8 cellular contexts compared by ENCODE assay signal in the genomic region with DNA sequence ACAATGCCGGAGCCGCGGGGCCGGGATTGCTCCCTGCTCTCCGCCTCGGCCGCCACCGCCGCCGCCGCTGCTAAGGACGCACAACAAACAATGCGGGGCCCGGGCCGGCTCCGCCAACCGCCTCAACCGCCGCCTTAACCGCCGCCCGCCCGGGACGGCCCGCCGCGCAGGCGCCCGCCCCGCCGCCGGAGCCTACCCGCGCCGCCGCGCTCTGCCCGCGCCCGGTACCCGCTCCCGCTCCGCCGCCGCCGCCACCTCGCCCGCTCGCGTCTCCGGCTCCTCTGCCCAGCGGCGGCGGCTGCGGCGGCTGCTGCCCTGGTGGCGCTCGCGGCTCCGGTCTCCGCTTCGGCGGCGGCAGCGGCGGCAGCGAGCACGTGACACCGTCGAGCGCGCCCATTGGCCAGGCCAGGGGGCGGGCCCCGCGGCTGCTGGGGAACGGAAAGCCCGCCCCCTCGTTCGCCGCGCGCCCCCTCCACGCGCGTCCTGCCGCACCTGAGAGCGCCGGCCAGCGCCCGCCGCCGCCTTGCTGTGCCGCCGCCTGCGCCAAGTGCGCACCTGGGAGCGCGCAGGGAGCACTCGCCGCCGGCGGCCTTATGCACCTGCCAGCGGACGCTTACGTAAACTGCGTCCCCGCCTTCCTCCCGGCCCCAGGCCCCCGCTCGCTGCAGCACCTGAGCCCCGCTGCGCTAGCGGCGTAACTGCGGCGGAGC. TPM values are rescaled to one million over a fixed set of nuclear protein-coding genes. Genes with fewer than 3 reads are reported as not detected.
A peak's percentile ranks its signal among the peaks of the same experiment; 100 is the strongest.
DNase-seq lines count a peak whose midpoint lies in the region; ATAC-seq and TF ChIP-seq lines count a peak whose summit lies in the region.

A gene (minus strand): TSS at position 347 of the 710 bp plus-strand sequence. CDS start 84,452 bp downstream, outside the sequence.

- H3K27ac ChIP-seq in ACC112 (ENCODE audit: low read depth, low read length) (no peak within 1 kb of the TSS), VCaP (peak within 1 kb of the TSS; percentile 93), mammary epithelial cell (ENCODE audit: insufficient read depth, low read depth, low read length) (no peak within 1 kb of the TSS)

- peak within 1 kb of the TSS; percentile 19 for H3K9ac ChIP-seq in mammary epithelial cell (ENCODE audit: insufficient read depth, low read length)

- 13% methylated on average over 3 of the region's 116 CpGs for WGBS in mammary epithelial cell (ENCODE audit: low coverage, missing lambda C conversion rate)

- in situ Hi-C loops in mammary epithelial cell (cut with MboI; ENCODE audit: low sequenced_read_pairs in 2 of 2) = no loop called here

- dilution Hi-C loops in mammary epithelial cell (cut with HindIII; ENCODE audit: low sequenced_read_pairs) = no loop called here

- H3K79me2 ChIP-seq in ACC112 (ENCODE audit: control insufficient read depth, insufficient read depth, low read length, unreplicated experiment) = no peaks in the 10 kb centered on the region
- peaks cover 12% of the 10 kb centered on the region for H3K79me2 ChIP-seq in mammary epithelial cell (ENCODE audit: insufficient read depth, low read length)

- ATAC-seq in GM18870 (IDR thresholded peaks at IDR 0.05; ENCODE audit: unreplicated experiment) (peak; percentile 72), HG03108 (IDR thresholded peaks at IDR 0.05; ENCODE audit: unreplicated experiment) (peak; percentile 82)

- BruUV-seq in mammary epithelial cell (replicated peaks; lab: Mats Ljungman, UMichigan) = no TSS peak

- peak within 1 kb of the TSS; percentile 73 to 93 (median 87) for H3K4me3 Mint-ChIP-seq in immature natural killer cell

- H2AFZ ChIP-seq in ACC112 (ENCODE audit: low read length, unreplicated experiment) (peak within 1 kb of the TSS; percentile 82), mammary epithelial cell (ENCODE audit: low read depth, low read length) (peak within 1 kb of the TSS; percentile 86)

- peak within 1 kb of the TSS; percentile 93 for H3K4me2 ChIP-seq in mammary epithelial cell (ENCODE audit: insufficient read depth, low read depth, low read length)

- H3K9me3 ChIP-seq in mammary epithelial cell (replicated peaks; ENCODE audit: insufficient read depth, low read length) = no peaks in the 10 kb centered on the region

- H3K27me3 ChIP-seq in ACC112 (ENCODE audit: insufficient read depth, low read length) (peaks cover 58% of the 10 kb centered on the region), mammary epithelial cell (ENCODE audit: insufficient read depth, low read length) (no peaks in the 10 kb centered on the region)

- H4K20me1 ChIP-seq in mammary epithelial cell (ENCODE audit: insufficient read depth, low read length) = no peaks in the 10 kb centered on the region

- no peaks in the 10 kb centered on the region for H3K4me1 ChIP-seq in ACC112 (ENCODE audit: control insufficient read depth, insufficient read depth, low read length, unreplicated experiment)
- peaks cover 5% of the 10 kb centered on the region for H3K4me1 ChIP-seq in mammary epithelial cell (ENCODE audit: insufficient read depth, low read length)

- H3K36me3 ChIP-seq in ACC112 (ENCODE audit: insufficient read depth, low read length) (no peaks in the 10 kb centered on the region), mammary epithelial cell (ENCODE audit: insufficient read depth, low read length) (no peaks in the 10 kb centered on the region)

- peak within 1 kb of the TSS in 2 of 6 donors; percentile 24 to 73 for H3K27ac Mint-ChIP-seq in immature natural killer cell

- H3K9me3 Mint-ChIP-seq in immature natural killer cell = no peaks in the 10 kb centered on the region

- peak within 1 kb of the TSS; percentile 88 for H3K4me3 ChIP-seq in ACC112 (ENCODE audit: low read depth, low read length)
- peak within 1 kb of the TSS; percentile 81 to 85 (median 82) for H3K4me3 ChIP-seq in mammary epithelial cell (replicated peaks in 1 of 3; ENCODE audit: insufficient read depth in 1 of 3, low read depth in 2 of 3, low read length in 3 of 3)

- no peaks in the 10 kb centered on the region for H3K36me3 Mint-ChIP-seq in immature natural killer cell

- CTCF ChIA-PET in mammary epithelial cell (lab: Charles Lee; ENCODE audit: low non-redundant PET) = interaction anchor here (0.5 to 0.7 kb wide), 2 partner anchors 69 to 150 kb away, joined by 3 to 5 read pairs; no protein-coding TSS in a partner anchor

- TF ChIP-seq CTCF in VCaP (conservative IDR thresholded peaks at IDR 0.05) = peak; percentile 34; the same call in 1 of the 2 replicates
- no peak for TF ChIP-seq CTCF in mammary epithelial cell (conservative IDR thresholded peaks at IDR 0.05 in 1 of 2, IDR thresholded peaks at IDR 0.05 in 1 of 2; ENCODE audit: extremely low read depth in 1 of 2, insufficient read depth in 1 of 2, low read depth in 1 of 2, low read length in 2 of 2)

- DNase-seq in NCI-H2171 (lab: John Stamatoyannopoulos, UW) (peak; percentile 93), mammary epithelial cell (peak; percentile 87), immature natural killer cell (peak; percentile 91 to 92 (median 92)), smooth muscle cell of the brain vasculature (ENCODE audit: low read depth, low spot score) (peak; percentile 29)

- H3K4me1 Mint-ChIP-seq in immature natural killer cell = peaks cover 5 to 11% of the 10 kb centered on the region in 2 donors

- H3K27me3 Mint-ChIP-seq in immature natural killer cell (ENCODE audit: low read depth in 3 of 3) = peaks cover 0 to 7% (median 5%) of the 10 kb centered on the region in 3 donors

- intact Hi-C loops in mammary epithelial cell (cut with micrococcal nuclease) = loop anchor here (2.0 to 5.0 kb wide), 2 partner anchors 76 to 166 kb away; no protein-coding TSS in a partner anchor

RNA-seq across cellular contexts. Expression of the gene that starts here (rescaled TPM):
- 10 to 100 TPM; 10.8 to 11.6 TPM for total RNA-seq in mammary epithelial cell
- 7.9 TPM for polyA plus RNA-seq in mammary epithelial cell
- polyA minus RNA-seq in mammary epithelial cell = 11.2 TPM
- polyA plus RNA-seq in immature natural killer cell = 10 to 100 TPM in 2 of 3 donors, 1 to 10 TPM in 1; 9.0 to 15.8 (median 10.4) TPM

Comparison
In these comparisons a context has a peak if more than half of its experiments do, and no peak if none do; other contexts are left out.
1. DNase-seq: peak in every context shown above with its lines; median percentile 93 in NCI-H2171; 92 in immature natural killer cell; 87 in mammary epithelial cell; 29 in smooth muscle cell of the brain vasculature.